Comparison of ENCODE assay signal across 20 cellular contexts in genomic region chr13:84399320-84400085, GRCh38.
DNase-seq lines count a peak whose midpoint lies in the region; ATAC-seq and TF ChIP-seq lines count a peak whose summit lies in the region.
"Had no signal": no experiment of that assay in that cellular context is flagged by ENCODE, and none has a peak within 500 bp of the region (broad histone marks: within the 10 kb centered on the region; RNA-seq: fewer than 3 reads in every experiment).

No MANE protein-coding gene starts in this region.

- H3K79me1 ChIP-seq in trophoblast cell (ENCODE audit: low read length), result no peaks in the 10 kb centered on the region

- intact Hi-C loops in A673 (cut with micrococcal nuclease; ENCODE audit: unreplicated experiment), result no loop called here

- no peak overlapping the region for H3K4me3 ChIP-seq in A673 (ENCODE audit: low read depth, low read length, poor library complexity, severe bottlenecking)
- H3K4me3 ChIP-seq in smooth muscle cell, result no peak overlapping the region
- H3K4me3 ChIP-seq in trophoblast cell (ENCODE audit: low read depth, low read length), result no peak overlapping the region
- H3K4me3 ChIP-seq: lung, SJSA1 had no signal

- H3K27me3 ChIP-seq in A673 (replicated peaks; ENCODE audit: insufficient read depth, low read depth, low read length, poor library complexity) (no peaks in the 10 kb centered on the region), smooth muscle cell (ENCODE audit: low read depth) (no peaks in the 10 kb centered on the region), trophoblast cell (ENCODE audit: insufficient read depth, low read length) (no peaks in the 10 kb centered on the region)
- H3K27me3 ChIP-seq: SJSA1 had no signal

- H3K18ac ChIP-seq in trophoblast cell (ENCODE audit: low read length), result no peak overlapping the region

- H4K8ac ChIP-seq in trophoblast cell (ENCODE audit: low read depth, low read length), result no peak overlapping the region

- H4K12ac ChIP-seq in trophoblast cell (ENCODE audit: low read depth, low read length), result no peak overlapping the region

- H3F3A ChIP-seq in smooth muscle cell (ENCODE audit: low read depth), result no peaks in the 10 kb centered on the region

- no peak overlapping the region for H3K23ac ChIP-seq in trophoblast cell (ENCODE audit: low read length)

- no TSS peak for BruUV-seq in A673 (replicated peaks; lab: Mats Ljungman, UMichigan)

- DNase-seq in A673 (ENCODE audit: low spot score) (peak; percentile 10), HCEC 1CT (peak; percentile 25), RWPE1 (ENCODE audit: low spot score) (no peak), iPS DF 4.7 (ENCODE audit: extremely low read depth, low spot score) (peak; percentile 2), smooth muscle cell (lab: John Stamatoyannopoulos, UW; ENCODE audit: unreplicated experiment) (no peak), NCI-H2196 treated with DMSO at 0.1 percent for 48 hours (lab: John Stamatoyannopoulos, UW; ENCODE audit: unreplicated experiment) (no peak), trophoblast cell (no peak)
- DNase-seq: activated B cell treated with CpG ODN at 0.5 μM for 24 hours; activated CD8-positive, alpha-beta T cell treated with anti-CD3 and anti-CD28 coated beads, Interleukin-2, amount 10 ng/mL, durations not matched to agents 7 days and 5 days; activated T-cell treated with anti-CD3 and anti-CD28 coated beads, Interleukin-2, amount 50 U/mL, for 24 hours; CD8-positive, alpha-beta T cell; EL; head of caudate nucleus; NCI-H1930; NCI-H446 treated with DMSO at 0.1 percent for 48 hours; occipital lobe; stimulated activated CD4-positive, alpha-beta T cell treated with anti-CD3 and anti-CD28 coated beads, Interleukin-15, amount 100 ng/mL, for 24 hours had no signal

- H3K36me3 ChIP-seq in A673 (ENCODE audit: insufficient read depth, low read length, poor library complexity, severe bottlenecking), result no peaks in the 10 kb centered on the region
- H3K36me3 ChIP-seq in smooth muscle cell (ENCODE audit: low read depth), result no peaks in the 10 kb centered on the region
- H3K36me3 ChIP-seq in trophoblast cell (ENCODE audit: control insufficient read depth in 1 of 2, insufficient read depth in 2 of 2, low read length in 2 of 2), result no peaks in the 10 kb centered on the region
- H3K36me3 ChIP-seq: SJSA1 had no signal

- H3K9ac ChIP-seq in smooth muscle cell (ENCODE audit: low read depth) (no peak overlapping the region), trophoblast cell (ENCODE audit: low read length) (no peak overlapping the region)

- no peak overlapping the region for H4K91ac ChIP-seq in trophoblast cell (ENCODE audit: low read depth, low read length)

- CTCF ChIA-PET in A673 (lab: Charles Lee), result no interaction called here
- CTCF ChIA-PET in RWPE1 (lab: Yijun Ruan, JAX), result interaction anchor here (0.6 kb wide), 1 partner anchor 1200 kb away, joined by 4 read pairs; no protein-coding TSS in a partner anchor

- POLR2A ChIA-PET in A673 (lab: Charles Lee; ENCODE audit: low non-redundant PET) (no interaction called here), RWPE1 (lab: Yijun Ruan, JAX; ENCODE audit: low non-redundant PET) (no interaction called here)

- 86% methylated on average over 7 of the region's 7 CpGs for WGBS in smooth muscle cell (ENCODE audit: low lambda C conversion rate)
- WGBS in trophoblast cell (ENCODE audit: extremely low coverage, insufficient coverage, insufficient read length), result no CpG with 5 or more reads among the region's 7 CpGs

- no peaks in the 10 kb centered on the region for H4K20me1 ChIP-seq in smooth muscle cell (ENCODE audit: low read depth)

- peaks cover 4% of the 10 kb centered on the region for H3K4me1 ChIP-seq in A673 (ENCODE audit: insufficient read depth, low read length, poor library complexity, severe bottlenecking)
- no peaks in the 10 kb centered on the region for H3K4me1 ChIP-seq in smooth muscle cell (ENCODE audit: low read depth)
- no peaks in the 10 kb centered on the region for H3K4me1 ChIP-seq in trophoblast cell (ENCODE audit: control insufficient read depth in 1 of 2, insufficient read depth in 2 of 2, low read length in 2 of 2)

- H3K4me2 ChIP-seq in smooth muscle cell (no peak overlapping the region), trophoblast cell (ENCODE audit: low read length) (no peak overlapping the region)

- H3K4ac ChIP-seq in trophoblast cell (ENCODE audit: low read depth, low read length), result no peak overlapping the region

- no peak overlapping the region for H2AFZ ChIP-seq in smooth muscle cell (ENCODE audit: low read depth)
- H2AFZ ChIP-seq in trophoblast cell (ENCODE audit: insufficient read depth, low read length, poor library complexity), result no peak overlapping the region

- peaks cover 9% of the 10 kb centered on the region for H3K9me3 ChIP-seq in A673 (ENCODE audit: low read depth, low read length, poor library complexity, severe bottlenecking)
- no peaks in the 10 kb centered on the region for H3K9me3 ChIP-seq in smooth muscle cell (replicated peaks; ENCODE audit: low read depth)
- peaks cover 9% of the 10 kb centered on the region for H3K9me3 ChIP-seq in trophoblast cell (ENCODE audit: insufficient read depth, low read depth, low read length)

- no peak for ATAC-seq in GM19397 (IDR thresholded peaks at IDR 0.05; ENCODE audit: unreplicated experiment)
- ATAC-seq: activated CD8-positive, alpha-beta T cell treated with anti-CD3 and anti-CD28 coated beads, Interleukin-2, amount 10 ng/mL, durations not matched to agents 7 days and 5 days; CD8-positive, alpha-beta T cell had no signal

- no peak overlapping the region for H2AK5ac ChIP-seq in trophoblast cell (ENCODE audit: low read length)

- H2BK5ac ChIP-seq in trophoblast cell (ENCODE audit: low read depth, low read length, poor library complexity), result no peak overlapping the region

- H3K27ac ChIP-seq in A673 (ENCODE audit: low read depth, low read length, poor library complexity, severe bottlenecking) (no peak overlapping the region), RWPE1 (peak overlapping the region; percentile 19; the same call in 1 of the 2 replicates), smooth muscle cell (ENCODE audit: low read depth) (no peak overlapping the region), trophoblast cell (ENCODE audit: low read depth, low read length) (no peak overlapping the region)
- H3K27ac ChIP-seq: SJSA1 had no signal

- TF ChIP-seq CTCF in A673 (conservative IDR thresholded peaks at IDR 0.05; ENCODE audit: low read depth, low read length) (no peak), RWPE1 (conservative IDR thresholded peaks at IDR 0.05; ENCODE audit: low read depth) (no peak), smooth muscle cell (IDR thresholded peaks at IDR 0.05; ENCODE audit: borderline replicate concordance, insufficient read depth, poor library complexity, severe bottlenecking) (no peak)

- H2BK120ac ChIP-seq in trophoblast cell (ENCODE audit: insufficient read depth, low read length, poor library complexity), result no peak overlapping the region

- no peak overlapping the region for H2BK12ac ChIP-seq in trophoblast cell (ENCODE audit: low read length)

- H3K14ac ChIP-seq in trophoblast cell (ENCODE audit: low read length), result no peak overlapping the region

- H3K79me2 ChIP-seq in smooth muscle cell (ENCODE audit: low read depth) (no peaks in the 10 kb centered on the region), trophoblast cell (ENCODE audit: control insufficient read depth, insufficient read depth, low read length, poor library complexity) (no peaks in the 10 kb centered on the region)

Comparison
In these comparisons a context has a peak if more than half of its experiments do, and no peak if none do; other contexts are left out.
1. DNase-seq: peak in A673 (single experiment), HCEC 1CT (single experiment) and iPS DF 4.7 (single experiment); none in RWPE1 (single experiment), smooth muscle cell (single experiment), NCI-H2196 treated with DMSO at 0.1 percent for 48 hours (single experiment) and trophoblast cell (0 of 2).